In the genomic region with DNA sequence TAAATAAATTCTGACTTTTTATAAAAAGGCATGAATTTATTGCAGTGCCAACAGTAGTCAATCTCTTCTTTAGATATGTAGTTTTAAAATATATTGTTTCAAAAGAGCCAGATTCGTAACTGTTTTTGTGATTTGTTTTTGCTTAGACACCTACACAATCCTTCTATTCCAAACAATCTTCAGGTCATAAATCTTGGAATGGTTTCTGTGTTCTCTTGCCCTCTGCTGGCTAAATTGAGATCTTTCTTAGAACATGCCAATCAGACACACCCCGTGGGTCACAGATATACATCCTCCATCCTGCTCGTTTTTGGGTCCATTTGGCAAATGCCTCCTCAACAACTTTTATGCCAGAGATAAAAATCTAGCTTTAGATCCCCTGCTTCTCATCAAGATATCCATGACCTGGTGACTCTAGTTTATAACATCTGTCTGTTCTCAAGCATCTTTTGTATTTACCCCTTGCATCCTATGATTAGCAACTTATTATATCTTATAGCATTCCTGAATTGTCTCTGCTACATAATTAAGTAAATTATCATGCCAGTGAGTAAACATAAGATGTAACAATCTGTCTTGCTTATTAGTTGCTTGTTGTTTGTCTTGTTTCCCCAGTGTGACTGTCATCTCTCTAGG, we compare ENCODE assay signal across 8 cellular contexts. TPM values are rescaled to one million over a fixed set of nuclear protein-coding genes. Genes with fewer than 3 reads are reported as not detected.
A peak's percentile ranks its signal among the peaks of the same experiment; 100 is the strongest.
DNase-seq lines count a peak whose midpoint lies in the region; ATAC-seq, FAIRE-seq and TF ChIP-seq lines count a peak whose summit lies in the region.

No MANE protein-coding gene starts in this region.

- peaks cover 9% of the 10 kb centered on the region for H3K27me3 Mint-ChIP-seq in activated CD8-positive, alpha-beta T cell treated with anti-CD3 and anti-CD28 coated beads, Interleukin-2, amount 10 ng/mL, durations not matched to agents 7 days and 5 days (ENCODE audit: low read depth)

- FAIRE-seq in GM18507 (lab: Jason Lieb, UNC) (peak; percentile 52), kidney (lab: Jason Lieb, UNC) (peak; percentile 71)

- TF ChIP-seq CTCF in kidney (IDR thresholded peaks at IDR 0.05; ENCODE audit: borderline replicate concordance, extremely low read depth, insufficient read depth): peak; percentile 58

- no peak overlapping the region for H3K27ac Mint-ChIP-seq in activated CD8-positive, alpha-beta T cell treated with anti-CD3 and anti-CD28 coated beads, Interleukin-2, amount 10 ng/mL, durations not matched to agents 7 days and 5 days

- H3K4me3 Mint-ChIP-seq in activated CD8-positive, alpha-beta T cell treated with anti-CD3 and anti-CD28 coated beads, Interleukin-2, amount 10 ng/mL, durations not matched to agents 7 days and 5 days: no peak overlapping the region

- H3K27ac ChIP-seq in kidney (ENCODE audit: low read depth in 2 of 2, low read length in 2 of 2): no peak overlapping the region

- no peaks in the 10 kb centered on the region for H3K36me3 Mint-ChIP-seq in activated CD8-positive, alpha-beta T cell treated with anti-CD3 and anti-CD28 coated beads, Interleukin-2, amount 10 ng/mL, durations not matched to agents 7 days and 5 days (ENCODE audit: low read depth)

- peak; percentile 29 for DNase-seq in AG08396 (ENCODE audit: low spot score)
- no peak for DNase-seq in GM18507 (ENCODE audit: extremely low spot score, insufficient read length, low read depth)
- DNase-seq in NCI-H1930 (lab: John Stamatoyannopoulos, UW): peak; percentile 32 to 45
- no peak for DNase-seq in activated CD8-positive, alpha-beta T cell treated with anti-CD3 and anti-CD28 coated beads, Interleukin-2, amount 10 ng/mL, durations not matched to agents 7 days and 5 days
- no peak for DNase-seq in kidney

- no peak overlapping the region for H3K9ac ChIP-seq in kidney (ENCODE audit: low read length in 2 of 2)

- no peaks in the 10 kb centered on the region for H3K4me1 Mint-ChIP-seq in activated CD8-positive, alpha-beta T cell treated with anti-CD3 and anti-CD28 coated beads, Interleukin-2, amount 10 ng/mL, durations not matched to agents 7 days and 5 days (ENCODE audit: low read depth)

- H3K4me1 ChIP-seq in kidney (ENCODE audit: control insufficient read depth in 1 of 2, insufficient read depth in 1 of 2, low read depth in 1 of 2, low read length in 2 of 2): no peaks in the 10 kb centered on the region

- peak; percentile 42 for ATAC-seq in activated CD8-positive, alpha-beta T cell treated with anti-CD3 and anti-CD28 coated beads, Interleukin-2, amount 10 ng/mL, durations not matched to agents 7 days and 5 days
- ATAC-seq in GM21381 (IDR thresholded peaks at IDR 0.05; ENCODE audit: unreplicated experiment) (no peak), GM21367 (IDR thresholded peaks at IDR 0.05; ENCODE audit: unreplicated experiment) (no peak), GM19463 (IDR thresholded peaks at IDR 0.05; ENCODE audit: unreplicated experiment) (no peak)

- H3K36me3 ChIP-seq in kidney (ENCODE audit: control insufficient read depth in 1 of 2, insufficient read depth in 2 of 2, low read length in 2 of 2): no peaks in the 10 kb centered on the region

- CTCF ChIA-PET in activated CD8-positive, alpha-beta T cell treated with anti-CD3 and anti-CD28 coated beads, Interleukin-2, amount 10 ng/mL, durations not matched to agents 7 days and 5 days (lab: Charles Lee): interaction anchor here (2.1 kb wide), 1 partner anchor 37 kb away, joined by 5 read pairs; no protein-coding TSS in a partner anchor

- POLR2A ChIA-PET in activated CD8-positive, alpha-beta T cell treated with anti-CD3 and anti-CD28 coated beads, Interleukin-2, amount 10 ng/mL, durations not matched to agents 7 days and 5 days (lab: Charles Lee): no interaction called here

- intact Hi-C loops in kidney (cut with DNase I): no loop called here

- H3K4me3 ChIP-seq in kidney (ENCODE audit: low read length in 2 of 2): no peak overlapping the region

- no peaks in the 10 kb centered on the region for H3K9me3 Mint-ChIP-seq in activated CD8-positive, alpha-beta T cell treated with anti-CD3 and anti-CD28 coated beads, Interleukin-2, amount 10 ng/mL, durations not matched to agents 7 days and 5 days (ENCODE audit: insufficient read depth)

- H3K9me3 ChIP-seq in kidney (ENCODE audit: control insufficient read depth in 1 of 2, low read length in 2 of 2): no peaks in the 10 kb centered on the region

RNA-seq across cellular contexts. Expression of a gene that starts 35.3 kb away (rescaled TPM):
- 10 to 100 TPM; 40.1 to 42.5 TPM for total RNA-seq in activated CD8-positive, alpha-beta T cell treated with anti-CD3 and anti-CD28 coated beads, Interleukin-2, amount 10 ng/mL, durations not matched to agents 7 days and 5 days
- 31.5 TPM for total RNA-seq in kidney
- 24.1 TPM for polyA plus RNA-seq in kidney (ENCODE audit: insufficient read depth, low read depth, low replicate concordance)

Comparison
In these comparisons a context has a peak if more than half of its experiments do, and no peak if none do; other contexts are left out.
1. DNase-seq: peak in AG08396 (single experiment) and NCI-H1930 (2 of 2); none in GM18507 (single experiment), activated CD8-positive, alpha-beta T cell treated with anti-CD3 and anti-CD28 coated beads, Interleukin-2, amount 10 ng/mL, durations not matched to agents 7 days and 5 days (single experiment) and kidney (single experiment).